ENCODE assay signal across 26 cellular contexts in the genomic region with DNA sequence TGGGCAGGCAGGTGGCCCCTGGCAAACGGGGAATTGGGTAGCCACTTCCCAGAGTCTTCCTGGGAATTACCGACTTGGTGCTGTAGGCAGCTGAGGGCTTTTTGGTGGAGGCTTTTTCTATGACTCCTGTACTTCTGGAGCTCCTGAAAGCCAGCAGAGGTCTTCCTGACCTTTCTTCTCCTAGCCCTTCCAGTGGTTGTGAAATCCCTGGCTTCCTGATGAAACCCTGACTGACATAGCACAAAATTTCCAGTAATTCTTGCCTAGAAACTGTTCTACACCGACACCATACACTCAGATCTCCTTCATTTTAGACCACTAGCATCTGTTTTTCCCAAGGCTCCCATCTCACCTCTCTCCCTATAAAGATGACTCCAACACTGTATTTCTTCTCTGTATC.
"Had no signal": no experiment of that assay in that cellular context is flagged by ENCODE, and none has a peak within 500 bp of the region (broad histone marks: within the 10 kb centered on the region; RNA-seq: fewer than 3 reads in every experiment).

No MANE protein-coding gene starts in this region.

- ATAC-seq: activated CD4-positive, alpha-beta T cell treated with anti-CD3 and anti-CD28 coated beads for 36 hours; activated T-helper 17 cell treated with anti-CD3 and anti-CD28 coated beads, Interleukin-2, amount 50 U/mL, for 72 hours; Panc1; Right ventricle myocardium inferior had no signal

- H3K27ac ChIP-seq: adrenal gland, WERI-Rb-1 had no signal

- H3K4me2 ChIP-seq: SK-N-SH had no signal

- H3K27me3 ChIP-seq: adrenal gland had no signal

- DNase-seq: activated CD4-positive, alpha-beta memory T cell treated with anti-CD3 and anti-CD28 coated beads, Interleukin-2, amount 10 ng/mL, durations not matched to agents 7 days and 5 days; activated CD4-positive, alpha-beta T cell treated with anti-CD3 and anti-CD28 coated beads for 36 hours; activated CD4-positive, alpha-beta T cell treated with anti-CD3 and anti-CD28 coated beads, Interleukin-2, amount 50 U/mL, for 1 hour; activated gamma-delta T cell treated with Interleukin-2 at 50 U/mL for 16 hours; activated naive CD4-positive, alpha-beta T cell treated with anti-CD3 and anti-CD28 coated beads, Interleukin-2, amount 10 ng/mL, durations not matched to agents 7 days and 5 days; activated naive CD8-positive, alpha-beta T cell treated with anti-CD3 and anti-CD28 coated beads for 36 hours; activated T-cell treated with anti-CD3 and anti-CD28 coated beads for 4 hours; activated T-cell treated with anti-CD3 and anti-CD28 coated beads, Interleukin-2, amount 50 U/mL, for 48 hours; adrenal gland; aorta; KG1; NCI-H1092; NCI-H1417; NCI-H1930; NCI-H2171; NCI-H2227 treated with DMSO at 0.1 percent for 48 hours; NCI-H526; RPMI8226; SK-N-SH; T-helper 1 cell; WERI-Rb-1 had no signal

- H3K27me3 Mint-ChIP-seq: activated naive CD4-positive, alpha-beta T cell treated with anti-CD3 and anti-CD28 coated beads, Interleukin-2, amount 10 ng/mL, durations not matched to agents 7 days and 5 days; activated naive CD8-positive, alpha-beta T cell treated with anti-CD3 and anti-CD28 coated beads for 36 hours; activated T-helper 17 cell treated with anti-CD3 and anti-CD28 coated beads, Interleukin-2, amount 50 U/mL, for 72 hours; IgD-negative memory B cell had no signal

- FAIRE-seq: bronchial epithelial cell had no signal

- H3K4me1 ChIP-seq: adrenal gland had no signal

- H3K4me3 Mint-ChIP-seq: activated CD4-positive, alpha-beta memory T cell treated with anti-CD3 and anti-CD28 coated beads, Interleukin-2, amount 10 ng/mL, durations not matched to agents 7 days and 5 days; activated CD4-positive, alpha-beta T cell treated with anti-CD3 and anti-CD28 coated beads for 36 hours; activated naive CD4-positive, alpha-beta T cell treated with anti-CD3 and anti-CD28 coated beads, Interleukin-2, amount 10 ng/mL, durations not matched to agents 7 days and 5 days; activated naive CD8-positive, alpha-beta T cell treated with anti-CD3 and anti-CD28 coated beads for 36 hours; activated T-helper 17 cell treated with anti-CD3 and anti-CD28 coated beads, Interleukin-2, amount 50 U/mL, for 72 hours; IgD-negative memory B cell had no signal

- H3K27ac Mint-ChIP-seq: activated CD4-positive, alpha-beta memory T cell treated with anti-CD3 and anti-CD28 coated beads, Interleukin-2, amount 10 ng/mL, durations not matched to agents 7 days and 5 days; activated CD4-positive, alpha-beta T cell treated with anti-CD3 and anti-CD28 coated beads for 36 hours; activated naive CD4-positive, alpha-beta T cell treated with anti-CD3 and anti-CD28 coated beads, Interleukin-2, amount 10 ng/mL, durations not matched to agents 7 days and 5 days; activated naive CD8-positive, alpha-beta T cell treated with anti-CD3 and anti-CD28 coated beads for 36 hours; activated T-helper 17 cell treated with anti-CD3 and anti-CD28 coated beads, Interleukin-2, amount 50 U/mL, for 72 hours; IgD-negative memory B cell had no signal

- H3K4me1 Mint-ChIP-seq: activated CD4-positive, alpha-beta memory T cell treated with anti-CD3 and anti-CD28 coated beads, Interleukin-2, amount 10 ng/mL, durations not matched to agents 7 days and 5 days; activated CD4-positive, alpha-beta T cell treated with anti-CD3 and anti-CD28 coated beads for 36 hours; activated naive CD8-positive, alpha-beta T cell treated with anti-CD3 and anti-CD28 coated beads for 36 hours; activated T-helper 17 cell treated with anti-CD3 and anti-CD28 coated beads, Interleukin-2, amount 50 U/mL, for 72 hours had no signal

- H3K9ac ChIP-seq: SK-N-SH had no signal

- H3K9me3 ChIP-seq: adrenal gland, SK-N-SH had no signal

- H3K9me3 Mint-ChIP-seq: activated CD4-positive, alpha-beta memory T cell treated with anti-CD3 and anti-CD28 coated beads, Interleukin-2, amount 10 ng/mL, durations not matched to agents 7 days and 5 days; activated naive CD4-positive, alpha-beta T cell treated with anti-CD3 and anti-CD28 coated beads, Interleukin-2, amount 10 ng/mL, durations not matched to agents 7 days and 5 days; activated naive CD8-positive, alpha-beta T cell treated with anti-CD3 and anti-CD28 coated beads for 36 hours; activated T-helper 17 cell treated with anti-CD3 and anti-CD28 coated beads, Interleukin-2, amount 50 U/mL, for 72 hours; IgD-negative memory B cell had no signal

- H3K4me3 ChIP-seq: adrenal gland had no signal

- H3K36me3 Mint-ChIP-seq: activated naive CD4-positive, alpha-beta T cell treated with anti-CD3 and anti-CD28 coated beads, Interleukin-2, amount 10 ng/mL, durations not matched to agents 7 days and 5 days; activated naive CD8-positive, alpha-beta T cell treated with anti-CD3 and anti-CD28 coated beads for 36 hours had no signal

- H3K36me3 ChIP-seq: adrenal gland, WERI-Rb-1 had no signal
